In genomic region chr6:112139052-112139451, GRCh38 we compare ENCODE assay signal across 22 cellular contexts.
"Had no signal": no experiment of that assay in that cellular context is flagged by ENCODE, and none has a peak within 500 bp of the region (broad histone marks: within the 10 kb centered on the region; RNA-seq: fewer than 3 reads in every experiment).

No MANE protein-coding gene starts in this region.

- ATAC-seq: activated T-cell treated with anti-CD3 and anti-CD28 coated beads, Interleukin-2, amount 50 U/mL, for 72 hours had no signal

- H3K27ac ChIP-seq: PC-9 had no signal

- H3K36me3 Mint-ChIP-seq: activated CD4-positive, alpha-beta memory T cell treated with anti-CD3 and anti-CD28 coated beads for 36 hours; activated naive CD4-positive, alpha-beta T cell treated with anti-CD3 and anti-CD28 coated beads, Interleukin-2, amount 10 ng/mL, durations not matched to agents 7 days and 5 days; activated naive CD8-positive, alpha-beta T cell treated with anti-CD3 and anti-CD28 coated beads for 36 hours had no signal

- H3K9ac ChIP-seq: SK-N-SH had no signal

- H3K4me2 ChIP-seq: PC-9, SK-N-SH had no signal

- H3K9me3 ChIP-seq: SK-N-SH had no signal

- H3K9me3 Mint-ChIP-seq: activated B cell treated with CpG ODN at 0.5 μM for 24 hours; activated CD4-positive, alpha-beta memory T cell treated with anti-CD3 and anti-CD28 coated beads for 36 hours; activated CD4-positive, alpha-beta T cell treated with anti-CD3 and anti-CD28 coated beads, Interleukin-2, amount 10 ng/mL, durations not matched to agents 24 days and 14 days; activated naive CD4-positive, alpha-beta T cell treated with anti-CD3 and anti-CD28 coated beads, Interleukin-2, amount 10 ng/mL, durations not matched to agents 7 days and 5 days; activated naive CD8-positive, alpha-beta T cell treated with anti-CD3 and anti-CD28 coated beads for 36 hours; activated T-cell treated with anti-CD3 and anti-CD28 coated beads, Interleukin-2, amount 50 U/mL, for 72 hours; activated T-helper 2 cell treated with anti-CD3 and anti-CD28 coated beads, Interferon-gamma antibody, Interleukin-2, Interleukin-4, amounts not matched to agents 10 μg/mL and 5 μg/mL and 100 μg/mL, durations not matched to agents 14 hours and 24 hours and 36 hours had no signal

- H3K4me3 Mint-ChIP-seq: activated B cell treated with CpG ODN at 0.5 μM for 24 hours; activated CD4-positive, alpha-beta memory T cell treated with anti-CD3 and anti-CD28 coated beads for 36 hours; activated CD4-positive, alpha-beta T cell treated with anti-CD3 and anti-CD28 coated beads, Interleukin-2, amount 10 ng/mL, durations not matched to agents 24 days and 14 days; activated naive CD4-positive, alpha-beta T cell treated with anti-CD3 and anti-CD28 coated beads, Interleukin-2, amount 10 ng/mL, durations not matched to agents 7 days and 5 days; activated naive CD8-positive, alpha-beta T cell treated with anti-CD3 and anti-CD28 coated beads for 36 hours; activated T-cell treated with anti-CD3 and anti-CD28 coated beads, Interleukin-2, amount 50 U/mL, for 72 hours had no signal

- H3K4me3 ChIP-seq: PC-9 had no signal

- H2AFZ ChIP-seq: PC-9 had no signal

- H3K27me3 Mint-ChIP-seq: activated naive CD4-positive, alpha-beta T cell treated with anti-CD3 and anti-CD28 coated beads, Interleukin-2, amount 10 ng/mL, durations not matched to agents 7 days and 5 days had no signal

- DNase-seq: activated B cell treated with CpG ODN at 0.5 μM for 24 hours; activated CD4-positive, alpha-beta memory T cell treated with anti-CD3 and anti-CD28 coated beads for 36 hours; activated CD4-positive, alpha-beta T cell treated with anti-CD3 and anti-CD28 coated beads for 1 hour; activated CD4-positive, alpha-beta T cell treated with anti-CD3 and anti-CD28 coated beads, Interleukin-2, amount 10 ng/mL, durations not matched to agents 24 days and 14 days; activated CD8-positive, alpha-beta memory T cell treated with anti-CD3 and anti-CD28 coated beads, Interleukin-2, amount 50 U/mL, for 4 hours; activated gamma-delta T cell treated with Interleukin-2 at 50 U/mL for 16 hours; activated naive CD4-positive, alpha-beta T cell treated with anti-CD3 and anti-CD28 coated beads, Interleukin-2, amount 10 ng/mL, durations not matched to agents 7 days and 5 days; activated naive CD8-positive, alpha-beta T cell treated with anti-CD3 and anti-CD28 coated beads for 36 hours; activated T-cell treated with anti-CD3 and anti-CD28 coated beads, Interleukin-2, amount 50 U/mL, for 72 hours; caudate nucleus; Karpas-422; MM.1S; NCI-H1105; NCI-H1436; NCI-H1694 treated with DMSO at 0.1 percent for 48 hours; NCI-H2081; NCI-H510A treated with DMSO at 0.1 percent for 48 hours; NCI-H69; PC-9; SK-N-SH; T-helper 1 cell had no signal

- H3K4me1 Mint-ChIP-seq: activated B cell treated with CpG ODN at 0.5 μM for 24 hours; activated CD4-positive, alpha-beta T cell treated with anti-CD3 and anti-CD28 coated beads, Interleukin-2, amount 10 ng/mL, durations not matched to agents 24 days and 14 days; activated naive CD4-positive, alpha-beta T cell treated with anti-CD3 and anti-CD28 coated beads, Interleukin-2, amount 10 ng/mL, durations not matched to agents 7 days and 5 days had no signal

- H3K27ac Mint-ChIP-seq: activated B cell treated with CpG ODN at 0.5 μM for 24 hours; activated CD4-positive, alpha-beta memory T cell treated with anti-CD3 and anti-CD28 coated beads for 36 hours; activated CD4-positive, alpha-beta T cell treated with anti-CD3 and anti-CD28 coated beads, Interleukin-2, amount 10 ng/mL, durations not matched to agents 24 days and 14 days; activated naive CD4-positive, alpha-beta T cell treated with anti-CD3 and anti-CD28 coated beads, Interleukin-2, amount 10 ng/mL, durations not matched to agents 7 days and 5 days; activated naive CD8-positive, alpha-beta T cell treated with anti-CD3 and anti-CD28 coated beads for 36 hours; activated T-cell treated with anti-CD3 and anti-CD28 coated beads, Interleukin-2, amount 50 U/mL, for 72 hours; activated T-helper 2 cell treated with anti-CD3 and anti-CD28 coated beads, Interferon-gamma antibody, Interleukin-2, Interleukin-4, amounts not matched to agents 10 μg/mL and 5 μg/mL and 100 μg/mL, durations not matched to agents 14 hours and 24 hours and 36 hours had no signal
